Comparison of ENCODE assay signal across 33 cellular contexts in the genomic region with DNA sequence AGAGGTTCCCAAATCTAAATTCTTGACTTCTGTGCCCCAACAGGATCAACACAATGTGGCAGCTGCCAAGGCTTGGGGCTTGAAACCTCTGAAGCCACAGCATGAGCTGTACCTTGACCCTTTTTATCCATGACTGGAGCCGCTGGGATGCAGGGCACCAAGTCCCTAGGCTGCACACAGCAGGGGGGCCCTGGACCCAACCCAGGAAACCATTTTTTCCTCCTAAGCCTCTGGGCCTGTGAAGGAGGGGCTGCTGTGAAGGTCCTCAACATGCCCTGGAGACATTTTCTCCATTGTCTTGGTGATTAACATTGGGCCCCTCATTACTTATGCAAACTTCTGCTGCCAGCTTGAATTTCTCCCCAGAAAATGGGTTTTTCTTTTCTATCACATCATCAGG.
"Had no signal": no experiment of that assay in that cellular context is flagged by ENCODE, and none has a peak within 500 bp of the region (broad histone marks: within the 10 kb centered on the region; RNA-seq: fewer than 3 reads in every experiment).

No MANE protein-coding gene starts in this region.

- ATAC-seq: activated CD4-positive, alpha-beta T cell treated with anti-CD3 and anti-CD28 coated beads for 36 hours; activated CD8-positive, alpha-beta memory T cell treated with anti-CD3 and anti-CD28 coated beads, Interleukin-2, amount 10 ng/mL, durations not matched to agents 7 days and 5 days; activated CD8-positive, alpha-beta T cell treated with anti-CD3 and anti-CD28 coated beads, Interleukin-2, amount 10 ng/mL, durations not matched to agents 7 days and 5 days; activated naive CD4-positive, alpha-beta T cell treated with anti-CD3 and anti-CD28 coated beads, Interleukin-2, amount 50 U/mL, for 72 hours; body of pancreas had no signal

- H3K27me3 ChIP-seq: adrenal gland, body of pancreas, brain microvascular endothelial cell, breast epithelium had no signal

- H3K36me3 Mint-ChIP-seq: activated CD8-positive, alpha-beta memory T cell treated with anti-CD3 and anti-CD28 coated beads, Interleukin-2, amount 10 ng/mL, durations not matched to agents 7 days and 5 days; activated naive CD8-positive, alpha-beta T cell treated with anti-CD3 and anti-CD28 coated beads for 36 hours had no signal

- H3K27me3 Mint-ChIP-seq: activated B cell treated with CpG ODN at 0.5 μM for 24 hours; activated CD4-positive, alpha-beta memory T cell treated with anti-CD3 and anti-CD28 coated beads, Interleukin-2, amount 10 ng/mL, durations not matched to agents 7 days and 5 days; activated CD4-positive, alpha-beta T cell treated with anti-CD3 and anti-CD28 coated beads for 36 hours; activated CD4-positive, alpha-beta T cell treated with anti-CD3 and anti-CD28 coated beads, Interleukin-2, amount 10 ng/mL, durations not matched to agents 7 days and 5 days; activated CD8-positive, alpha-beta memory T cell treated with anti-CD3 and anti-CD28 coated beads, Interleukin-2, amount 10 ng/mL, durations not matched to agents 7 days and 5 days; activated naive CD8-positive, alpha-beta T cell treated with anti-CD3 and anti-CD28 coated beads for 36 hours; activated T-cell treated with anti-CD3 and anti-CD28 coated beads, Interleukin-2, amount 50 U/mL, for 24 hours had no signal

- H3K9me3 ChIP-seq: adrenal gland had no signal

- H3K27ac ChIP-seq: adrenal gland, body of pancreas, brain microvascular endothelial cell, breast epithelium, VCaP had no signal

- H3K4me1 ChIP-seq: adrenal gland, body of pancreas, breast epithelium had no signal

- H3K4me1 Mint-ChIP-seq: activated B cell treated with CpG ODN at 0.5 μM for 24 hours; activated CD4-positive, alpha-beta memory T cell treated with anti-CD3 and anti-CD28 coated beads, Interleukin-2, amount 10 ng/mL, durations not matched to agents 7 days and 5 days; activated CD4-positive, alpha-beta T cell treated with anti-CD3 and anti-CD28 coated beads for 36 hours; activated CD4-positive, alpha-beta T cell treated with anti-CD3 and anti-CD28 coated beads, Interleukin-2, amount 10 ng/mL, durations not matched to agents 7 days and 5 days; activated CD8-positive, alpha-beta memory T cell treated with anti-CD3 and anti-CD28 coated beads, Interleukin-2, amount 10 ng/mL, durations not matched to agents 7 days and 5 days; activated naive CD8-positive, alpha-beta T cell treated with anti-CD3 and anti-CD28 coated beads for 36 hours had no signal

- H3K4me3 ChIP-seq: adrenal gland, body of pancreas, breast epithelium had no signal

- H3K27ac Mint-ChIP-seq: activated B cell treated with CpG ODN at 0.5 μM for 24 hours; activated CD4-positive, alpha-beta memory T cell treated with anti-CD3 and anti-CD28 coated beads, Interleukin-2, amount 10 ng/mL, durations not matched to agents 7 days and 5 days; activated CD4-positive, alpha-beta T cell treated with anti-CD3 and anti-CD28 coated beads for 36 hours; activated CD4-positive, alpha-beta T cell treated with anti-CD3 and anti-CD28 coated beads, Interleukin-2, amount 10 ng/mL, durations not matched to agents 7 days and 5 days; activated CD8-positive, alpha-beta memory T cell treated with anti-CD3 and anti-CD28 coated beads, Interleukin-2, amount 10 ng/mL, durations not matched to agents 7 days and 5 days; activated CD8-positive, alpha-beta T cell treated with anti-CD3 and anti-CD28 coated beads, Interleukin-2, amount 10 ng/mL, durations not matched to agents 7 days and 5 days; activated naive CD4-positive, alpha-beta T cell treated with anti-CD3 and anti-CD28 coated beads for 36 hours; activated naive CD4-positive, alpha-beta T cell treated with anti-CD3 and anti-CD28 coated beads, Interleukin-2, amount 50 U/mL, for 72 hours; activated naive CD8-positive, alpha-beta T cell treated with anti-CD3 and anti-CD28 coated beads for 36 hours; activated T-cell treated with anti-CD3 and anti-CD28 coated beads, Interleukin-2, amount 50 U/mL, for 24 hours; activated T-helper 2 cell treated with anti-CD3 and anti-CD28 coated beads, Interferon-gamma antibody, Interleukin-2, Interleukin-4, amounts not matched to agents 10 μg/mL and 5 μg/mL and 100 μg/mL, durations not matched to agents 14 hours and 24 hours and 36 hours; T-helper 1 cell treated with Interleukin-12 subunit alpha and Interleukin-12 subunit beta and Interleukin-4 antibody, amounts not matched to agents 30 μg/mL and 1 μg/mL, for 36 hours; T-helper 2 cell treated with Interferon-gamma antibody and Interleukin-4, amounts not matched to agents 5 μg/mL and 100 μg/mL, for 36 hours had no signal

- H3K36me3 ChIP-seq: adrenal gland, brain microvascular endothelial cell had no signal

- H3K4me3 Mint-ChIP-seq: activated B cell treated with CpG ODN at 0.5 μM for 24 hours; activated CD4-positive, alpha-beta memory T cell treated with anti-CD3 and anti-CD28 coated beads, Interleukin-2, amount 10 ng/mL, durations not matched to agents 7 days and 5 days; activated CD4-positive, alpha-beta T cell treated with anti-CD3 and anti-CD28 coated beads for 36 hours; activated CD4-positive, alpha-beta T cell treated with anti-CD3 and anti-CD28 coated beads, Interleukin-2, amount 10 ng/mL, durations not matched to agents 7 days and 5 days; activated CD8-positive, alpha-beta memory T cell treated with anti-CD3 and anti-CD28 coated beads, Interleukin-2, amount 10 ng/mL, durations not matched to agents 7 days and 5 days; activated CD8-positive, alpha-beta T cell treated with anti-CD3 and anti-CD28 coated beads, Interleukin-2, amount 10 ng/mL, durations not matched to agents 7 days and 5 days; activated naive CD4-positive, alpha-beta T cell treated with anti-CD3 and anti-CD28 coated beads for 36 hours; activated naive CD8-positive, alpha-beta T cell treated with anti-CD3 and anti-CD28 coated beads for 36 hours; activated T-cell treated with anti-CD3 and anti-CD28 coated beads, Interleukin-2, amount 50 U/mL, for 24 hours; T-helper 1 cell treated with Interleukin-12 subunit alpha and Interleukin-12 subunit beta and Interleukin-4 antibody, amounts not matched to agents 30 μg/mL and 1 μg/mL, for 36 hours; T-helper 2 cell treated with Interferon-gamma antibody and Interleukin-4, amounts not matched to agents 5 μg/mL and 100 μg/mL, for 36 hours had no signal

- DNase-seq: activated B cell treated with CpG ODN at 0.5 μM for 24 hours; activated CD4-positive, alpha-beta memory T cell treated with anti-CD3 and anti-CD28 coated beads, Interleukin-2, amount 10 ng/mL, durations not matched to agents 7 days and 5 days; activated CD4-positive, alpha-beta T cell treated with anti-CD3 and anti-CD28 coated beads for 1 hour; activated CD4-positive, alpha-beta T cell treated with anti-CD3 and anti-CD28 coated beads for 36 hours; activated CD4-positive, alpha-beta T cell treated with anti-CD3 and anti-CD28 coated beads for 48 hours; activated CD4-positive, alpha-beta T cell treated with anti-CD3 and anti-CD28 coated beads, Interleukin-2, amount 10 ng/mL, durations not matched to agents 7 days and 5 days; activated CD4-positive, alpha-beta T cell treated with anti-CD3 and anti-CD28 coated beads, Interleukin-2, amount 50 U/mL, for 48 hours; activated CD8-positive, alpha-beta memory T cell treated with anti-CD3 and anti-CD28 coated beads for 24 hours; activated CD8-positive, alpha-beta memory T cell treated with anti-CD3 and anti-CD28 coated beads, Interleukin-2, amount 10 ng/mL, durations not matched to agents 7 days and 5 days; activated CD8-positive, alpha-beta memory T cell treated with anti-CD3 and anti-CD28 coated beads, Interleukin-2, amount 50 U/mL, for 48 hours; activated CD8-positive, alpha-beta T cell treated with anti-CD3 and anti-CD28 coated beads, Interleukin-2, amount 10 ng/mL, durations not matched to agents 7 days and 5 days; activated effector memory CD4-positive, alpha-beta T cell treated with Interleukin-2 at 50 U/mL for 16 hours; activated gamma-delta T cell treated with Interleukin-2 at 50 U/mL for 16 hours; activated naive CD4-positive, alpha-beta T cell; activated naive CD4-positive, alpha-beta T cell treated with anti-CD3 and anti-CD28 coated beads for 36 hours; activated naive CD4-positive, alpha-beta T cell treated with anti-CD3 and anti-CD28 coated beads, Interleukin-2, amount 50 U/mL, for 16 hours; activated naive CD8-positive, alpha-beta T cell treated with anti-CD3 and anti-CD28 coated beads for 36 hours; activated T-cell treated with anti-CD3 and anti-CD28 coated beads, Interleukin-2, amount 50 U/mL, for 24 hours; activated T-cell treated with anti-CD3 and anti-CD28 coated beads, Interleukin-2, amount 50 U/mL, for 48 hours; adrenal gland; amniotic stem cell; body of pancreas; brain microvascular endothelial cell; central memory CD4-positive, alpha-beta T cell; T-helper 1 cell; T-helper 2 cell; T-helper 9 cell had no signal
